ENCODE assay signal across 15 cellular contexts in the genomic region with DNA sequence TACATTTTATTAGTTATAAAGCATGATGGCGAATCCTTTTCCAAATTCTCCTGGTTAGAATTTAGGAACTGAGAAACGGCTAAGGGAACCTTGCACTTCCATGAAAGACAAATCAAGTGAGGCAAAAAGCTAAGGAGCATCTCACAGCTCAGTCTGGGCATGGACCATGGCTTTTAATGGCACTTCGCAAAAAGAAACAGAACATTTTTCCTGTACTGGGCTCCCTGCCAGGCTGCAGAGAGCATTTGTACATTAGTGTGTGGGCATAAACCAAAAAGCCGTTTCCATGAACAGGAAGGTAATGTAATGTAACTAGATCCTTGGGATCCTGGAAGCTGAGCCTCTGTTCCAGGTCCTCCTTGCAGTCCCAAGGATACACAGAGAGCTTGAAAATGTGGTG.
"Had no signal": no experiment of that assay in that cellular context is flagged by ENCODE, and none has a peak within 500 bp of the region (broad histone marks: within the 10 kb centered on the region; RNA-seq: fewer than 3 reads in every experiment).

No MANE protein-coding gene starts in this region.

- H3K36me3 ChIP-seq: prostate gland, right lobe of liver, stomach, upper lobe of left lung had no signal

- H3K4me3 ChIP-seq: body of pancreas, prostate gland, right lobe of liver, stomach, upper lobe of left lung had no signal

- H3K27ac ChIP-seq: body of pancreas, prostate gland, right lobe of liver, stomach, upper lobe of left lung had no signal

- H3K27me3 ChIP-seq: body of pancreas, right lobe of liver, stomach, upper lobe of left lung had no signal

- H3K4me1 ChIP-seq: body of pancreas, prostate gland, right lobe of liver, stomach, upper lobe of left lung had no signal

- ATAC-seq: activated CD4-positive, alpha-beta T cell treated with anti-CD3 and anti-CD28 coated beads for 36 hours; activated CD8-positive, alpha-beta memory T cell treated with anti-CD3 and anti-CD28 coated beads, Interleukin-2, amount 10 ng/mL, durations not matched to agents 7 days and 5 days; body of pancreas; left ventricle myocardium superior; right lobe of liver; stimulated activated effector memory CD8-positive, alpha-beta T cell treated with anti-CD3 and anti-CD28 coated beads, Interleukin-12 subunit alpha, Interleukin-12 subunit beta, amount 100 ng/mL, for 72 hours had no signal

- H3K9me3 ChIP-seq: body of pancreas, prostate gland, right lobe of liver, upper lobe of left lung had no signal

- DNase-seq: activated CD4-positive, alpha-beta memory T cell treated with anti-CD3 and anti-CD28 coated beads, Interleukin-2, amount 10 ng/mL, durations not matched to agents 7 days and 5 days; activated CD4-positive, alpha-beta T cell treated with anti-CD3 and anti-CD28 coated beads for 36 hours; activated CD8-positive, alpha-beta memory T cell treated with anti-CD3 and anti-CD28 coated beads, Interleukin-2, amount 10 ng/mL, durations not matched to agents 7 days and 5 days; activated naive CD4-positive, alpha-beta T cell; activated naive CD8-positive, alpha-beta T cell treated with anti-CD3 and anti-CD28 coated beads for 36 hours; body of pancreas; left ventricle myocardium superior; right lobe of liver; small intestine; stimulated activated CD4-positive, alpha-beta T cell treated with anti-CD3 and anti-CD28 coated beads, Interleukin-15, amount 100 ng/mL, for 24 hours; stimulated activated CD4-positive, alpha-beta T cell treated with anti-CD3 and anti-CD28 coated beads, Interleukin-4, amount 100 ng/mL, for 1 hour; stomach; upper lobe of left lung had no signal
